In the genomic region with DNA sequence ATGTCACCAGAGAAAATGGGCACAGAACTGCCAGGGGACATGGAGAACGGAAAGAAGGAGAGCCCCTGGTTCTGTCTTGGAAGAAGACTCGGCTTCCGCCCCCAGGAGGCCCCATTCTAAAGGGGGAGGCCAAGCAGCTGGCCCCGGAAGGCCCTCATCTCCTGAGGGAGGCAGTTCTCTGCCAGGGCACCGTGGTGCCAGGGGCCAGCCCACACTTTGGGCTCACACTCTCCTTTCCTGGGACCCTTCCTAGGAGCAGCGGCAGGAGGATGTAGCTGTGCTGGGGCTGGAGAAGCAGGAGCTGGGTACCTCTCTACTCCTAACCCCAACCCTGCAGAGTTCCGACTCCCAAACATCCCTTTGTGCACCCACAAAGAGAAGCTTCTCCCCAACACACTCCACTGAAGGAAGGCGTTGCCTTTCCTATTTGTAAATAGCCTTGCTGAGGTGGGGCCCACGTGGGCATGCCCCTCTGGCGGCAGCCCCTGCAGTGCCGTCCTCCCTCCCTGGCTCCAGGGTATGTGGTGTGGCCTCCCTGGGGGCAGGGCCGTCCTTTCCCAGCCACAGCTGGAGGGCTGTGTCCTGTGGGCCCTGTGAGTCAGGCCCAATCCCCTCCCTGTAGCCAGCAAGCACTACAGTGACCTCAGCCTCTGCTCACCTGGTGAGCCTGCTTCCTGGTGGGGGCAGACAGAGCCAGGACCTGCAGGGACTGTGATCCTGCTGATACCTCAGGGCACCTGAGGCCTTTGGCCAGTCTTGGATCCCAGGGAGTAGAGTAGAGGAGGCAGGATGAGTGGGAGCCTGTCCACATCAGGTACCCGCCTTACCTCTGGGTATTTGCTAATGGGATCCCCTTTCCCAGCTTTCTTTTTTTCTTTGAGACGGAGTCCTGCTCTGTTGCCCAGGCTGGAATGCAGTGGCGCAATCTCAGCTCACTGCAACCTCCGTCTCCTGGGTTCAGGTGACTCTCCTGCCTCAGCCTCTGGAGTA, we compare ENCODE assay signal across 1 cellular context.
TF ChIP-seq lines count a peak whose summit lies in the region.

No MANE protein-coding gene starts in this region.

TF ChIP-seq in HepG2, 621 proteins besides CTCF, POLR2A, EP300 and RAD21 (continued from another document and continues in another):
- TF ChIP-seq ZFP82 (CRISPR knock-in tag; IDR thresholded peaks at IDR 0.05; ENCODE audit: borderline replicate concordance) (no peak), ZBTB44 (CRISPR knock-in tag; IDR thresholded peaks at IDR 0.05) (no peak), MTF2 (CRISPR knock-in tag; IDR thresholded peaks at IDR 0.05; ENCODE audit: borderline replicate concordance) (no peak), ZNF382 (CRISPR knock-in tag; IDR thresholded peaks at IDR 0.05; ENCODE audit: borderline replicate concordance) (no peak), SMAD1 (CRISPR knock-in tag; IDR thresholded peaks at IDR 0.05; ENCODE audit: borderline replicate concordance, low read depth) (no peak; the same call in 1 of the 2 replicates), NR2F2 (IDR thresholded peaks at IDR 0.05; ENCODE audit: borderline replicate concordance, low read depth) (no peak), SALL2 (CRISPR knock-in tag; IDR thresholded peaks at IDR 0.05) (no peak), EHMT2 (IDR thresholded peaks at IDR 0.05; ENCODE audit: borderline replicate concordance, low read depth, low read length) (no peak), CBFB (CRISPR knock-in tag; IDR thresholded peaks at IDR 0.05) (peak; percentile 51; the same call in 1 of the 2 replicates), MTA3 (CRISPR knock-in tag; IDR thresholded peaks at IDR 0.05) (no peak), ZNF121 (CRISPR knock-in tag; IDR thresholded peaks at IDR 0.05) (peak; percentile 98), MIER3 (CRISPR knock-in tag; IDR thresholded peaks at IDR 0.05; ENCODE audit: borderline replicate concordance) (peak; percentile 68; the same call in 1 of the 2 replicates), GATA4 (IDR thresholded peaks at IDR 0.05; ENCODE audit: borderline replicate concordance, low read depth) (no peak; the same call in 1 of the 2 replicates), ZNF160 (CRISPR knock-in tag; IDR thresholded peaks at IDR 0.05) (no peak), ZNF589 (CRISPR knock-in tag; conservative IDR thresholded peaks at IDR 0.05) (no peak), ZBTB46 (CRISPR knock-in tag; IDR thresholded peaks at IDR 0.05; ENCODE audit: borderline replicate concordance) (no peak), NCOR1 (IDR thresholded peaks at IDR 0.05; ENCODE audit: borderline replicate concordance, low read length) (no peak), CCAR2 (optimal IDR thresholded peaks at IDR 0.05; ENCODE audit: low read depth, low read length) (no peak), ZFP37 (CRISPR knock-in tag; IDR thresholded peaks at IDR 0.05; ENCODE audit: borderline replicate concordance) (no peak), EED (CRISPR knock-in tag; IDR thresholded peaks at IDR 0.05) (no peak), ZNF296 (CRISPR knock-in tag; conservative IDR thresholded peaks at IDR 0.05) (peak; percentile 73; the same call in 1 of the 2 replicates), ETV5 (CRISPR knock-in tag; IDR thresholded peaks at IDR 0.05; ENCODE audit: borderline replicate concordance) (peak; percentile 84), ZBTB34 (CRISPR knock-in tag; IDR thresholded peaks at IDR 0.05) (no peak), ZBTB3 (CRISPR knock-in tag; IDR thresholded peaks at IDR 0.05; ENCODE audit: borderline replicate concordance, low read depth) (peak; percentile 61; the same call in 1 of the 2 replicates), ONECUT2 (CRISPR knock-in tag; IDR thresholded peaks at IDR 0.05) (no peak), ZNF773 (CRISPR knock-in tag; IDR thresholded peaks at IDR 0.05; ENCODE audit: borderline replicate concordance) (no peak), ZNF354B (CRISPR knock-in tag; IDR thresholded peaks at IDR 0.05) (no peak)
- TF ChIP-seq, protein P1, sequence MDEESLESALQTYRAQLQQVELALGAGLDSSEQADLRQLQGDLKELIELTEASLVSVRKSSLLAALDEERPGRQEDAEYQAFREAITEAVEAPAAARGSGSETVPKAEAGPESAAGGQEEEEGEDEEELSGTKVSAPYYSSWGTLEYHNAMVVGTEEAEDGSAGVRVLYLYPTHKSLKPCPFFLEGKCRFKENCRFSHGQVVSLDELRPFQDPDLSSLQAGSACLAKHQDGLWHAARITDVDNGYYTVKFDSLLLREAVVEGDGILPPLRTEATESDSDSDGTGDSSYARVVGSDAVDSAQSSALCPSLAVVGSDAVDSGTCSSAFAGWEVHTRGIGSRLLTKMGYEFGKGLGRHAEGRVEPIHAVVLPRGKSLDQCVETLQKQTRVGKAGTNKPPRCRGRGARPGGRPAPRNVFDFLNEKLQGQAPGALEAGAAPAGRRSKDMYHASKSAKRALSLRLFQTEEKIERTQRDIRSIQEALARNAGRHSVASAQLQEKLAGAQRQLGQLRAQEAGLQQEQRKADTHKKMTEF (CRISPR knock-in tag; IDR thresholded peaks at IDR 0.05): peak; percentile 70; the same call in 1 of the 2 replicates
- TF ChIP-seq, protein P2, sequence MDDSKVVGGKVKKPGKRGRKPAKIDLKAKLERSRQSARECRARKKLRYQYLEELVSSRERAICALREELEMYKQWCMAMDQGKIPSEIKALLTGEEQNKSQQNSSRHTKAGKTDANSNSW (CRISPR knock-in tag; IDR thresholded peaks at IDR 0.05; ENCODE audit: borderline replicate concordance): no peak; the same call in 1 of the 2 replicates
- TF ChIP-seq, protein P3, sequence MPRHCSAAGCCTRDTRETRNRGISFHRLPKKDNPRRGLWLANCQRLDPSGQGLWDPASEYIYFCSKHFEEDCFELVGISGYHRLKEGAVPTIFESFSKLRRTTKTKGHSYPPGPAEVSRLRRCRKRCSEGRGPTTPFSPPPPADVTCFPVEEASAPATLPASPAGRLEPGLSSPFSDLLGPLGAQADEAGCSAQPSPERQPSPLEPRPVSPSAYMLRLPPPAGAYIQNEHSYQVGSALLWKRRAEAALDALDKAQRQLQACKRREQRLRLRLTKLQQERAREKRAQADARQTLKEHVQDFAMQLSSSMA (CRISPR knock-in tag; IDR thresholded peaks at IDR 0.05): peak; percentile 70; the same call in 1 of the 2 replicates
- TF ChIP-seq, protein P4, sequence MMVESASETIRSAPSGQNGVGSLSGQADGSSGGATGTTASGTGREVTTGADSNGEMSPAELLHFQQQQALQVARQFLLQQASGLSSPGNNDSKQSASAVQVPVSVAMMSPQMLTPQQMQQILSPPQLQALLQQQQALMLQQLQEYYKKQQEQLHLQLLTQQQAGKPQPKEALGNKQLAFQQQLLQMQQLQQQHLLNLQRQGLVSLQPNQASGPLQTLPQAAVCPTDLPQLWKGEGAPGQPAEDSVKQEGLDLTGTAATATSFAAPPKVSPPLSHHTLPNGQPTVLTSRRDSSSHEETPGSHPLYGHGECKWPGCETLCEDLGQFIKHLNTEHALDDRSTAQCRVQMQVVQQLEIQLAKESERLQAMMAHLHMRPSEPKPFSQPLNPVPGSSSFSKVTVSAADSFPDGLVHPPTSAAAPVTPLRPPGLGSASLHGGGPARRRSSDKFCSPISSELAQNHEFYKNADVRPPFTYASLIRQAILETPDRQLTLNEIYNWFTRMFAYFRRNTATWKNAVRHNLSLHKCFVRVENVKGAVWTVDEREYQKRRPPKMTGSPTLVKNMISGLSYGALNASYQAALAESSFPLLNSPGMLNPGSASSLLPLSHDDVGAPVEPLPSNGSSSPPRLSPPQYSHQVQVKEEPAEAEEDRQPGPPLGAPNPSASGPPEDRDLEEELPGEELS (CRISPR knock-in tag; IDR thresholded peaks at IDR 0.05): 0 out of 2 replicates have a peak, but pooled peaks have one; percentile 26
- TF ChIP-seq, protein P5, sequence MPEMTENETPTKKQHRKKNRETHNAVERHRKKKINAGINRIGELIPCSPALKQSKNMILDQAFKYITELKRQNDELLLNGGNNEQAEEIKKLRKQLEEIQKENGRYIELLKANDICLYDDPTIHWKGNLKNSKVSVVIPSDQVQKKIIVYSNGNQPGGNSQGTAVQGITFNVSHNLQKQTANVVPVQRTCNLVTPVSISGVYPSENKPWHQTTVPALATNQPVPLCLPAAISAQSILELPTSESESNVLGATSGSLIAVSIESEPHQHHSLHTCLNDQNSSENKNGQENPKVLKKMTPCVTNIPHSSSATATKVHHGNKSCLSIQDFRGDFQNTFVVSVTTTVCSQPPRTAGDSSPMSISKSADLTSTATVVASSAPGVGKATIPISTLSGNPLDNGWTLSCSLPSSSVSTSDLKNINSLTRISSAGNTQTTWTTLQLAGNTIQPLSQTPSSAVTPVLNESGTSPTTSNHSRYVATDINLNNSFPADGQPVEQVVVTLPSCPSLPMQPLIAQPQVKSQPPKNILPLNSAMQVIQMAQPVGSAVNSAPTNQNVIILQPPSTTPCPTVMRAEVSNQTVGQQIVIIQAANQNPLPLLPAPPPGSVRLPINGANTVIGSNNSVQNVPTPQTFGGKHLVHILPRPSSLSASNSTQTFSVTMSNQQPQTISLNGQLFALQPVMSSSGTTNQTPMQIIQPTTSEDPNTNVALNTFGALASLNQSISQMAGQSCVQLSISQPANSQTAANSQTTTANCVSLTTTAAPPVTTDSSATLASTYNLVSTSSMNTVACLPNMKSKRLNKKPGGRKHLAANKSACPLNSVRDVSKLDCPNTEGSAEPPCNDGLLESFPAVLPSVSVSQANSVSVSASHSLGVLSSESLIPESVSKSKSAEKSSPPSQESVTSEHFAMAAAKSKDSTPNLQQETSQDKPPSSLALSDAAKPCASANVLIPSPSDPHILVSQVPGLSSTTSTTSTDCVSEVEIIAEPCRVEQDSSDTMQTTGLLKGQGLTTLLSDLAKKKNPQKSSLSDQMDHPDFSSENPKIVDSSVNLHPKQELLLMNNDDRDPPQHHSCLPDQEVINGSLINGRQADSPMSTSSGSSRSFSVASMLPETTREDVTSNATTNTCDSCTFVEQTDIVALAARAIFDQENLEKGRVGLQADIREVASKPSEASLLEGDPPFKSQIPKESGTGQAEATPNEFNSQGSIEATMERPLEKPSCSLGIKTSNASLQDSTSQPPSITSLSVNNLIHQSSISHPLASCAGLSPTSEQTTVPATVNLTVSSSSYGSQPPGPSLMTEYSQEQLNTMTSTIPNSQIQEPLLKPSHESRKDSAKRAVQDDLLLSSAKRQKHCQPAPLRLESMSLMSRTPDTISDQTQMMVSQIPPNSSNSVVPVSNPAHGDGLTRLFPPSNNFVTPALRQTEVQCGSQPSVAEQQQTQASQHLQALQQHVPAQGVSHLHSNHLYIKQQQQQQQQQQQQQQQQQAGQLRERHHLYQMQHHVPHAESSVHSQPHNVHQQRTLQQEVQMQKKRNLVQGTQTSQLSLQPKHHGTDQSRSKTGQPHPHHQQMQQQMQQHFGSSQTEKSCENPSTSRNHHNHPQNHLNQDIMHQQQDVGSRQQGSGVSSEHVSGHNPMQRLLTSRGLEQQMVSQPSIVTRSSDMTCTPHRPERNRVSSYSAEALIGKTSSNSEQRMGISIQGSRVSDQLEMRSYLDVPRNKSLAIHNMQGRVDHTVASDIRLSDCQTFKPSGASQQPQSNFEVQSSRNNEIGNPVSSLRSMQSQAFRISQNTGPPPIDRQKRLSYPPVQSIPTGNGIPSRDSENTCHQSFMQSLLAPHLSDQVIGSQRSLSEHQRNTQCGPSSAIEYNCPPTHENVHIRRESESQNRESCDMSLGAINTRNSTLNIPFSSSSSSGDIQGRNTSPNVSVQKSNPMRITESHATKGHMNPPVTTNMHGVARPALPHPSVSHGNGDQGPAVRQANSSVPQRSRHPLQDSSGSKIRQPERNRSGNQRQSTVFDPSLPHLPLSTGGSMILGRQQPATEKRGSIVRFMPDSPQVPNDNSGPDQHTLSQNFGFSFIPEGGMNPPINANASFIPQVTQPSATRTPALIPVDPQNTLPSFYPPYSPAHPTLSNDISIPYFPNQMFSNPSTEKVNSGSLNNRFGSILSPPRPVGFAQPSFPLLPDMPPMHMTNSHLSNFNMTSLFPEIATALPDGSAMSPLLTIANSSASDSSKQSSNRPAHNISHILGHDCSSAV (CRISPR knock-in tag; IDR thresholded peaks at IDR 0.05; ENCODE audit: borderline replicate concordance): no peak
- TF ChIP-seq, protein P6, sequence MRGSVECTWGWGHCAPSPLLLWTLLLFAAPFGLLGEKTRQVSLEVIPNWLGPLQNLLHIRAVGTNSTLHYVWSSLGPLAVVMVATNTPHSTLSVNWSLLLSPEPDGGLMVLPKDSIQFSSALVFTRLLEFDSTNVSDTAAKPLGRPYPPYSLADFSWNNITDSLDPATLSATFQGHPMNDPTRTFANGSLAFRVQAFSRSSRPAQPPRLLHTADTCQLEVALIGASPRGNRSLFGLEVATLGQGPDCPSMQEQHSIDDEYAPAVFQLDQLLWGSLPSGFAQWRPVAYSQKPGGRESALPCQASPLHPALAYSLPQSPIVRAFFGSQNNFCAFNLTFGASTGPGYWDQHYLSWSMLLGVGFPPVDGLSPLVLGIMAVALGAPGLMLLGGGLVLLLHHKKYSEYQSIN (CRISPR knock-in tag; IDR thresholded peaks at IDR 0.05; ENCODE audit: borderline replicate concordance): no peak
